Comparison of ENCODE assay signal across 1 cellular context in genomic region chr1:31101147-31101502, GRCh38.
TF ChIP-seq lines count a peak whose summit lies in the region.

No MANE protein-coding gene starts in this region.

TF ChIP-seq in K562, 482 proteins besides CTCF, POLR2A, EP300 and RAD21 (continued from another document and continues in another):
- TF ChIP-seq RREB1 (CRISPR knock-in tag; IDR thresholded peaks at IDR 0.05): peak; percentile 80; the same call in 1 of the 2 replicates
- TF ChIP-seq USF2 (CRISPR knock-in tag; IDR thresholded peaks at IDR 0.05): no peak
- 0 out of 2 replicates have a peak, but pooled peaks have one; percentile 64 for TF ChIP-seq THRB (CRISPR knock-in tag; conservative IDR thresholded peaks at IDR 0.05)
- 0 out of 4 replicates have a peak, but pooled peaks of 1 of the 2 experiments have one; percentile 40 for TF ChIP-seq HDAC1 (IDR thresholded peaks at IDR 0.05)
- 0 out of 2 replicates have a peak, but pooled peaks have one; percentile 53 for TF ChIP-seq ZNF57 (CRISPR knock-in tag; IDR thresholded peaks at IDR 0.05)
- 0 out of 2 replicates have a peak, but pooled peaks have one; percentile 55 for TF ChIP-seq ZNF175 (CRISPR knock-in tag; IDR thresholded peaks at IDR 0.05; ENCODE audit: low read depth)
- peak; percentile 91 for TF ChIP-seq SMAD4 (CRISPR knock-in tag; conservative IDR thresholded peaks at IDR 0.05)
- no peak for TF ChIP-seq HLTF (IDR thresholded peaks at IDR 0.05)
- TF ChIP-seq MYC (IDR thresholded peaks at IDR 0.05; ENCODE audit: low read depth, low read length): no peak
- peak; percentile 69; the same call in 1 of the 2 replicates for TF ChIP-seq MYC (CRISPR knock-in tag; IDR thresholded peaks at IDR 0.05; ENCODE audit: borderline replicate concordance, low read depth)
- TF ChIP-seq ZNF445 (CRISPR knock-in tag; IDR thresholded peaks at IDR 0.05; ENCODE audit: low read depth): peak; percentile 51; the same call in 1 of the 2 replicates
- TF ChIP-seq ZNF707 (CRISPR knock-in tag; conservative IDR thresholded peaks at IDR 0.05): peak; percentile 55; the same call in 1 of the 2 replicates
- TF ChIP-seq ZNF76 (CRISPR knock-in tag; IDR thresholded peaks at IDR 0.05; ENCODE audit: borderline replicate concordance): 0 out of 2 replicates have a peak, but pooled peaks have one; percentile 67
- TF ChIP-seq KAT8 (IDR thresholded peaks at IDR 0.05; ENCODE audit: low read depth): no peak
- TF ChIP-seq STAT5B (CRISPR knock-in tag; IDR thresholded peaks at IDR 0.05): 0 out of 2 replicates have a peak, but pooled peaks have one; percentile 25
- no peak for TF ChIP-seq ZNF23 (CRISPR knock-in tag; IDR thresholded peaks at IDR 0.05)
- no peak for TF ChIP-seq ZNF780A (CRISPR knock-in tag; IDR thresholded peaks at IDR 0.05)
- TF ChIP-seq ZNF583 (CRISPR knock-in tag; IDR thresholded peaks at IDR 0.05): peak; percentile 92
- no peak for TF ChIP-seq PBX2 (CRISPR knock-in tag; IDR thresholded peaks at IDR 0.05; ENCODE audit: low read depth)
- TF ChIP-seq PBX2 (tag; conservative IDR thresholded peaks at IDR 0.05; ENCODE audit: low read depth): peak; percentile 20; the same call in 1 of the 2 replicates
- TF ChIP-seq SMARCA5 (IDR thresholded peaks at IDR 0.05): no peak
- no peak for TF ChIP-seq KLF10 (CRISPR knock-in tag; IDR thresholded peaks at IDR 0.05)
- TF ChIP-seq ZKSCAN8 (CRISPR knock-in tag; IDR thresholded peaks at IDR 0.05): 0 out of 2 replicates have a peak, but pooled peaks have one; percentile 32
- 0 out of 2 replicates have a peak, but pooled peaks have one; percentile 30 for TF ChIP-seq MTA1 (IDR thresholded peaks at IDR 0.05; ENCODE audit: borderline replicate concordance)
- peak; percentile 78 for TF ChIP-seq CREB3 (tag; conservative IDR thresholded peaks at IDR 0.05; ENCODE audit: low read depth)
- 0 out of 2 replicates have a peak, but pooled peaks have one; percentile 3 for TF ChIP-seq NFIX (CRISPR knock-in tag; IDR thresholded peaks at IDR 0.05; ENCODE audit: low read depth)
- peak; percentile 42; the same call in 1 of the 2 replicates for TF ChIP-seq ZBTB2 (IDR thresholded peaks at IDR 0.05)
- no peak for TF ChIP-seq RNF2 (IDR thresholded peaks at IDR 0.05)
- peak; percentile 72 for TF ChIP-seq ZFP1 (CRISPR knock-in tag; IDR thresholded peaks at IDR 0.05)
- no peak for TF ChIP-seq TCF7L2 (IDR thresholded peaks at IDR 0.05; ENCODE audit: low read depth, low read length)
- TF ChIP-seq NR4A1 (CRISPR knock-in tag; IDR thresholded peaks at IDR 0.05): peak; percentile 77; the same call in 1 of the 2 replicates
- TF ChIP-seq NR4A1 (tag; IDR thresholded peaks at IDR 0.05): peak; percentile 87
- peak; percentile 82; the same call in 1 of the 2 replicates for TF ChIP-seq ZNF589 (CRISPR knock-in tag; IDR thresholded peaks at IDR 0.05; ENCODE audit: low read depth)
- TF ChIP-seq BCL6 (CRISPR knock-in tag; IDR thresholded peaks at IDR 0.05): 0 out of 2 replicates have a peak, but pooled peaks have one; percentile 54
- TF ChIP-seq CTBP1 (IDR thresholded peaks at IDR 0.05; ENCODE audit: borderline replicate concordance): no peak
- TF ChIP-seq SETDB1 (IDR thresholded peaks at IDR 0.05; ENCODE audit: low read length): no peak
- peak; percentile 16 for TF ChIP-seq SMAD1 (IDR thresholded peaks at IDR 0.05; ENCODE audit: low read depth, low read length, partially characterized antibody)
- peak; percentile 69; the same call in 1 of the 2 replicates for TF ChIP-seq ZNF644 (tag; IDR thresholded peaks at IDR 0.05; ENCODE audit: low read depth)
- no peak for TF ChIP-seq ZNF316 (IDR thresholded peaks at IDR 0.05)
- peak; percentile 84; the same call in 1 of the 2 replicates for TF ChIP-seq TCF15 (CRISPR knock-in tag; IDR thresholded peaks at IDR 0.05)
- TF ChIP-seq RHOXF2B (CRISPR knock-in tag; conservative IDR thresholded peaks at IDR 0.05): 0 out of 2 replicates have a peak, but pooled peaks have one; percentile 17
- TF ChIP-seq NR2C1 (IDR thresholded peaks at IDR 0.05): peak; percentile 91
- TF ChIP-seq NR2C1 (tag; IDR thresholded peaks at IDR 0.05): peak; percentile 96
- TF ChIP-seq ZNF696 (CRISPR knock-in tag; conservative IDR thresholded peaks at IDR 0.05): no peak
- TF ChIP-seq RFX7 (CRISPR knock-in tag; IDR thresholded peaks at IDR 0.05): peak; percentile 22; the same call in 1 of the 2 replicates
- TF ChIP-seq ZNF347 (CRISPR knock-in tag; IDR thresholded peaks at IDR 0.05; ENCODE audit: low read depth): no peak
- TF ChIP-seq GATAD2A (IDR thresholded peaks at IDR 0.05): peak; percentile 98
- no peak for TF ChIP-seq ARID2 (IDR thresholded peaks at IDR 0.05)
- TF ChIP-seq NRF1 (conservative IDR thresholded peaks at IDR 0.05 in 1 of 2, IDR thresholded peaks at IDR 0.05 in 1 of 2): peak; percentile 54 to 61
- TF ChIP-seq ZBTB11 (CRISPR knock-in tag; IDR thresholded peaks at IDR 0.05): 0 out of 6 replicates have a peak, but pooled peaks of 1 of the 3 experiments have one; percentile 29
- peak; percentile 97 for TF ChIP-seq DMBX1 (CRISPR knock-in tag; IDR thresholded peaks at IDR 0.05; ENCODE audit: borderline replicate concordance)
- peak; percentile 76 for TF ChIP-seq ZNF766 (CRISPR knock-in tag; conservative IDR thresholded peaks at IDR 0.05)
- TF ChIP-seq HIVEP1 (CRISPR knock-in tag; IDR thresholded peaks at IDR 0.05): peak; percentile 77; the same call in 1 of the 2 replicates
- no peak for TF ChIP-seq ADNP (tag; IDR thresholded peaks at IDR 0.05)
- peak; percentile 92 for TF ChIP-seq ZNF668 (CRISPR knock-in tag; IDR thresholded peaks at IDR 0.05)
- TF ChIP-seq MTF1 (CRISPR knock-in tag; IDR thresholded peaks at IDR 0.05; ENCODE audit: borderline replicate concordance): peak; percentile 86
